Comparison of ENCODE assay signal across 8 cellular contexts in genomic region chr5:123371575-123372179, GRCh38. TPM values are rescaled to one million over a fixed set of nuclear protein-coding genes. Genes with fewer than 3 reads are reported as not detected.
A peak's percentile ranks its signal among the peaks of the same experiment; 100 is the strongest.
DNase-seq lines count a peak whose midpoint lies in the region; ATAC-seq, FAIRE-seq and TF ChIP-seq lines count a peak whose summit lies in the region.

No MANE protein-coding gene starts in this region.

- 0 out of 2 replicates have a peak, but pooled peaks have one; percentile 4 for TF ChIP-seq RAD21 in GM12878 (IDR thresholded peaks at IDR 0.05; ENCODE audit: insufficient read depth, low read depth, low read length)

- H3K9ac ChIP-seq in GM12878 (ENCODE audit: control insufficient read depth, insufficient read depth, low read length): no peak overlapping the region

- in situ Hi-C loops in GM12878 (cut with MboI): no loop called here

- TF ChIP-seq EP300 in GM12878 (IDR thresholded peaks at IDR 0.05; ENCODE audit: borderline replicate concordance in 1 of 2, control insufficient read depth in 1 of 2, low read depth in 2 of 2, low read length in 2 of 2) (no peak), tibial nerve (IDR thresholded peaks at IDR 0.05) (no peak)

- intact Hi-C loops in GM12878 (cut with micrococcal nuclease; ENCODE audit: unreplicated experiment): no loop called here
- intact Hi-C loops in left lung (cut with DNase I): no loop called here

- 94% methylated on average over 4 of the region's 4 CpGs for WGBS in GM12878 (ENCODE audit: insufficient coverage, insufficient replicate concordance, low lambda C conversion rate, missing lambda C conversion rate)
- WGBS in tibial nerve, 2 donors: 80 to 86% methylated on average over 4 of the region's 4 CpGs

- TF ChIP-seq POLR2A in GM12878 (IDR thresholded peaks at IDR 0.05; ENCODE audit: low read depth, low read length) (no peak), tibial nerve (IDR thresholded peaks at IDR 0.05) (no peak)

- CTCF ChIA-PET in GM12878 (lab: Yijun Ruan, JAX): interaction anchor here (0.6 to 2.8 kb wide), 14 partner anchors 10 to 1177 kb away, joined by 3 to 20 read pairs (median 3); no protein-coding TSS in a partner anchor

- H2AFZ ChIP-seq in GM12878 (ENCODE audit: control insufficient read depth, low read depth, low read length): no peak overlapping the region

- POLR2A ChIA-PET in GM12878 (lab: Charles Lee): no interaction called here

- H3K79me2 ChIP-seq in GM12878 (ENCODE audit: control insufficient read depth, insufficient read depth, low read length): no peaks in the 10 kb centered on the region

- H3K27me3 ChIP-seq in GM12878 (replicated peaks in 1 of 2; ENCODE audit: control insufficient read depth in 2 of 2, insufficient read depth in 2 of 2, low read length in 1 of 2) (no peaks in the 10 kb centered on the region), left lung (no peaks in the 10 kb centered on the region), tibial nerve (no peaks in the 10 kb centered on the region)

- peak; percentile 26 to 40 (median 40); a peak in 4 of 6 replicates for TF ChIP-seq CTCF in GM12878 (IDR thresholded peaks at IDR 0.05 in 2 of 3, conservative IDR thresholded peaks at IDR 0.05 in 1 of 3; ENCODE audit: control insufficient read depth in 2 of 3, extremely low read depth in 1 of 3, insufficient read depth in 1 of 3, low read depth in 3 of 3, low read length in 3 of 3)
- peak; percentile 25 to 54 for TF ChIP-seq CTCF in left lung (IDR thresholded peaks at IDR 0.05)
- TF ChIP-seq CTCF in tibial nerve (IDR thresholded peaks at IDR 0.05): peak; percentile 12 to 36 (median 24)

- H3K36me3 ChIP-seq in GM12878 (ENCODE audit: control insufficient read depth in 2 of 2, insufficient read depth in 2 of 2, low read length in 1 of 2): peaks cover 2 to 8% of the 10 kb centered on the region in 2 experiments; a peak in 3 of 4 replicates
- peaks cover 0 to 59% of the 10 kb centered on the region in 2 donors for H3K36me3 ChIP-seq in left lung
- peaks cover 0 to 60% (median 0%) of the 10 kb centered on the region in 3 donors for H3K36me3 ChIP-seq in tibial nerve

- no peak for FAIRE-seq in GM12878 (lab: Jason Lieb, UNC)

- peak; percentile 16 for DNase-seq in activated gamma-delta T cell treated with Interleukin-2 at 50 U/mL for 16 hours
- no peak for DNase-seq in activated gamma-delta T cell (lab: John Stamatoyannopoulos, UW)
- DNase-seq in NCI-H748 treated with DMSO at 0.1 percent for 48 hours (lab: John Stamatoyannopoulos, UW): peak; percentile 3
- no peak for DNase-seq in GM12878 (ENCODE audit: low read depth, low spot score)
- DNase-seq in left lung: peak; percentile 36 to 56
- DNase-seq in tibial nerve (ENCODE audit: low spot score in 2 of 2): peak; percentile 29 to 38
- DNase-seq in AML-193 (lab: John Stamatoyannopoulos, UW): no peak

- H3K4me3 ChIP-seq in GM12878: no peak overlapping the region
- no peak overlapping the region for H3K4me3 ChIP-seq in left lung
- no peak overlapping the region for H3K4me3 ChIP-seq in tibial nerve

- ATAC-seq in GM12878: no peak
- peak; percentile 39 for ATAC-seq in left lung
- ATAC-seq in GM19324 (IDR thresholded peaks at IDR 0.05; ENCODE audit: low FRiP score, unreplicated experiment): no peak

- SMC1A ChIA-PET in GM12878 (lab: Charles Lee; ENCODE audit: uncharacterized antibody, unreplicated experiment): interaction anchor here (1.2 to 2.8 kb wide), 5 partner anchors 20 to 239 kb away, joined by 3 to 14 read pairs (median 4); partner anchors contain the start of gene CEP120

- RAD21 ChIA-PET in GM12878 (lab: Charles Lee; ENCODE audit: unreplicated experiment): interaction anchor here (1.2 kb wide), 1 partner anchor 52 kb away, joined by 3 read pairs; no protein-coding TSS in a partner anchor

- H3K9me3 ChIP-seq in GM12878 (replicated peaks; ENCODE audit: control insufficient read depth, insufficient read depth, low read length) (no peaks in the 10 kb centered on the region), left lung (no peaks in the 10 kb centered on the region), tibial nerve (no peaks in the 10 kb centered on the region)

- no peak overlapping the region for H3K4me2 ChIP-seq in GM12878 (ENCODE audit: control insufficient read depth, insufficient read depth)

- no TSS peak for BruUV-seq in GM12878 (replicated peaks; lab: Mats Ljungman, UMichigan)

- H3K27ac ChIP-seq in GM12878 (ENCODE audit: control insufficient read depth, insufficient read depth) (no peak overlapping the region), left lung (no peak overlapping the region), tibial nerve (no peak overlapping the region)

- no peaks in the 10 kb centered on the region for H4K20me1 ChIP-seq in GM12878 (ENCODE audit: control insufficient read depth, insufficient read depth)

- H3K4me1 ChIP-seq in GM12878 (ENCODE audit: control insufficient read depth, insufficient read depth, low read length) (no peaks in the 10 kb centered on the region), left lung (no peaks in the 10 kb centered on the region), tibial nerve (no peaks in the 10 kb centered on the region)

TF ChIP-seq in GM12878, 131 proteins besides CTCF, POLR2A, EP300 and RAD21 (continues in another document):
- TF ChIP-seq IRF4 (IDR thresholded peaks at IDR 0.05; ENCODE audit: low read depth, low read length) (no peak), KLF5 (IDR thresholded peaks at IDR 0.05; ENCODE audit: partially characterized antibody) (no peak), JUNB (IDR thresholded peaks at IDR 0.05) (no peak), TCF7 (IDR thresholded peaks at IDR 0.05; ENCODE audit: borderline replicate concordance) (no peak), BCLAF1 (IDR thresholded peaks at IDR 0.05) (no peak), E2F8 (IDR thresholded peaks at IDR 0.05; ENCODE audit: low read depth, partially characterized antibody) (no peak), CREM (IDR thresholded peaks at IDR 0.05; ENCODE audit: low read depth) (no peak), GABPA (IDR thresholded peaks at IDR 0.05; ENCODE audit: low read depth) (no peak), WRNIP1 (IDR thresholded peaks at IDR 0.05; ENCODE audit: borderline replicate concordance, low read depth, low read length) (no peak)

RNA-seq across cellular contexts. Expression of gene CEP120, which starts 51.5 kb away (rescaled TPM):
- total RNA-seq in GM12878 (2013; cell fraction: nucleolus; rRNA removed): 62.8 and 67.0 TPM in 2 replicates
- total RNA-seq in GM12878 (2014; rRNA removed): 15.5 TPM in 2 replicates
- total RNA-seq in GM12878 (2014; rRNA removed; fragmentation: Illumina TruSeq; extraction: Trizol): 20.4 and 20.6 TPM in 2 replicates
- total RNA-seq in GM12878 (2021): 16.2 and 17.5 TPM in 2 replicates
- 4.1 TPM for polyA plus RNA-seq in GM12878 (2011; ENCODE audit: low read depth)
- polyA plus RNA-seq in GM12878 (2011; rRNA removed): 23.0 and 28.3 TPM in 2 replicates
- 13.6 and 16.6 TPM in 2 replicates for polyA plus RNA-seq in GM12878 (2011; cell fraction: cytosol; rRNA removed)
- polyA plus RNA-seq in GM12878 (2011; cell fraction: nucleus; rRNA removed): 17.3 and 19.6 TPM in 2 replicates
- 5.7 and 7.8 TPM in 2 replicates for polyA plus RNA-seq in GM12878 (2012)
- polyA plus RNA-seq in GM12878 (2014; fragmentation: Illumina TruSeq; extraction: Trizol): 15.2 and 22.5 TPM in 2 replicates
- 1 to 10 TPM; 4.1 to 4.3 TPM for polyA plus RNA-seq in GM12878 (2014; fragmentation: Nextera tagmentation; extraction: Ambion mirVana)
- polyA plus RNA-seq in GM12878 (2014; rRNA removed): 7.2 and 11.0 TPM in 2 replicates
- 10 to 100 TPM in 1 of 2 experiments, 1 to 10 TPM in 1; 9.8 to 10.6 TPM for polyA plus RNA-seq in GM12878 (2016; fragmentation: Nextera tagmentation; extraction: Ambion mirVana)
- polyA minus RNA-seq in GM12878 (2011; rRNA and poly(A)+ RNA removed): 69.6 and 75.8 TPM in 2 replicates
- 11.6 and 13.6 TPM in 2 replicates for polyA minus RNA-seq in GM12878 (2011; cell fraction: cytosol; rRNA and poly(A)+ RNA removed)
- 33.4 and 51.1 TPM in 2 replicates for polyA minus RNA-seq in GM12878 (2011; cell fraction: nucleus; rRNA and poly(A)+ RNA removed)
- total RNA-seq in left lung: 10 to 100 TPM; 14.2 to 17.9 TPM
- 10 to 100 TPM; 15.9 to 31.5 (median 23.6) TPM for total RNA-seq in tibial nerve

Comparison
In these comparisons a context has a peak if more than half of its experiments do, and no peak if none do; other contexts are left out.
1. DNase-seq: peak in activated gamma-delta T cell treated with Interleukin-2 at 50 U/mL for 16 hours (single experiment), NCI-H748 treated with DMSO at 0.1 percent for 48 hours (single experiment), left lung (2 of 2) and tibial nerve (2 of 2); none in activated gamma-delta T cell (single experiment), GM12878 (single experiment) and AML-193 (0 of 2).
2. Peak in every context shown above with its lines, with median percentiles within 50 percentile points of each other: CTCF ChIP-seq.